ENCODE assay signal across 8 cellular contexts in the genomic region with DNA sequence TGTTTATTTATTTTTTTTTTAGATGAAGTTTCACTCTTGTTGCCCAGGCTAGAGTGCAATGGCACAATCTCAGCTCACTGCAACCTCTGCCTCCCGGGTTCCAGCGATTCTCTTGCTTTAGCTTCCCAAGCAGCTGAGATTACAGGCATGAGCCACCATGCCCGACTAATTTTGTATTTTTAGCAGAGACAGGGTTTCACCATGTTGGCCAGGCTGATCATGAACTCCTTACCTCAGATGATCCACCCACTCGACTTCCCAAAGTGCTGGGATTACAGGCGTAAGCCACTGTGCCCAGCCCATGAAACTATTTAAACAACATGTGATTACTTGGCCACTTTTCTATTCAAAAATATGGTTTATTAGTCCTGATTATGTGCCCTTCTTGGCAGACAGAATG.
DNase-seq lines count a peak whose midpoint lies in the region; ATAC-seq, FAIRE-seq and TF ChIP-seq lines count a peak whose summit lies in the region.
"Not testable (repeated sequence)": the region's sequence is repeated elsewhere in the genome, so short reads cannot be mapped to it uniquely, and the experiment has no call there.

No MANE protein-coding gene starts in this region.

- not testable (repeated sequence) for ATAC-seq in A549, gastroesophageal sphincter, right cardiac atrium
- ATAC-seq in left cardiac atrium (peak; percentile 8 to 58), psoas muscle (peak; percentile 70 to 83 (median 76))

- H3K9ac ChIP-seq in skeletal muscle tissue (ENCODE audit: low read depth in 1 of 3, low read length in 3 of 3) = not testable (repeated sequence)

- intact Hi-C loops in left cardiac atrium (cut with DNase I) (loop anchor here (2.0 to 10.0 kb wide), 2 partner anchors 34 to 88 kb away; a partner anchor contains a TSS), right cardiac atrium (cut with DNase I) (loop anchor here (5.0 to 10.0 kb wide), 4 partner anchors 88 to 238 kb away; a partner anchor contains a TSS), psoas muscle (cut with DNase I) (loop anchor here (2.0 to 10.0 kb wide), 3 partner anchors 88 to 166 kb away; a partner anchor contains a TSS)

- H3K27ac ChIP-seq in A549 (peak overlapping the region; percentile 14 to 47; a peak in 4 of 6 replicates), gastroesophageal sphincter (peak overlapping the region; percentile 43 to 90 (median 52)), right cardiac atrium (ENCODE audit: low read length) (peak overlapping the region; percentile 74), psoas muscle (peak overlapping the region; percentile 98), skeletal muscle tissue (ENCODE audit: low read depth, low read length) (peak overlapping the region; percentile 91), tibial nerve (peak overlapping the region in 3 of 4 donors; percentile 21 to 89 (median 80))

- not testable (repeated sequence) for DNase-seq in A549 (ENCODE audit: low read depth in 1 of 2, low spot score in 1 of 2); left cardiac atrium; right cardiac atrium; tibial nerve (ENCODE audit: low spot score in 2 of 2)
- DNase-seq in MG63 (peak; percentile 50), psoas muscle (peak in 1 of 2 donors; percentile 15)

- WGBS in A549 (ENCODE audit: missing lambda C conversion rate) = 87% methylated on average over 5 of the region's 5 CpGs
- WGBS in gastroesophageal sphincter (ENCODE audit: low coverage in 1 of 2), 2 donors = 69 to 86% methylated on average over 4 to 5 of the region's 5 CpGs
- 59% methylated on average over 5 of the region's 5 CpGs for WGBS in right cardiac atrium
- 29 to 42% (median 40%) methylated on average over 5 of the region's 5 CpGs for WGBS in psoas muscle, 3 donors
- 80 to 87% methylated on average over 5 of the region's 5 CpGs for WGBS in tibial nerve, 2 donors

- CTCF ChIA-PET in A549 (lab: Yijun Ruan, JAX) = interaction anchor here (0.6 kb wide), 1 partner anchor 54 kb away, joined by 3 read pairs; no protein-coding TSS in a partner anchor

- TF ChIP-seq CTCF in A549 (IDR thresholded peaks at IDR 0.05); gastroesophageal sphincter (IDR thresholded peaks at IDR 0.05); psoas muscle (IDR thresholded peaks at IDR 0.05); tibial nerve (IDR thresholded peaks at IDR 0.05): not testable (repeated sequence)

- peaks cover 63% of the 10 kb centered on the region for H3K4me1 ChIP-seq in A549
- H3K4me1 ChIP-seq in gastroesophageal sphincter = peaks cover 10 to 83% (median 24%) of the 10 kb centered on the region in 3 donors
- H3K4me1 ChIP-seq in right cardiac atrium (ENCODE audit: control insufficient read depth, insufficient read depth, low read length) = not testable (repeated sequence)
- peaks cover 43% of the 10 kb centered on the region for H3K4me1 ChIP-seq in psoas muscle
- H3K4me1 ChIP-seq in skeletal muscle tissue (ENCODE audit: control insufficient read depth in 3 of 3, insufficient read depth in 3 of 3, low read length in 3 of 3) = peaks cover 9 to 15% (median 15%) of the 10 kb centered on the region in 3 donors
- peaks cover 0 to 48% (median 11%) of the 10 kb centered on the region in 4 donors for H3K4me1 ChIP-seq in tibial nerve

- H3K27me3 ChIP-seq in MG63; gastroesophageal sphincter; right cardiac atrium (ENCODE audit: control insufficient read depth, insufficient read depth); psoas muscle (ENCODE audit: insufficient read depth in 3 of 3, low read length in 2 of 3); skeletal muscle tissue (ENCODE audit: control insufficient read depth in 3 of 3, insufficient read depth in 3 of 3, low read length in 3 of 3); tibial nerve: not testable (repeated sequence)

- H3K4me3 ChIP-seq in A549; MG63; gastroesophageal sphincter; right cardiac atrium (ENCODE audit: low read length); psoas muscle; skeletal muscle tissue (ENCODE audit: low read length in 3 of 3); tibial nerve: not testable (repeated sequence)

- POLR2A ChIA-PET in A549 (lab: Yijun Ruan, JAX) = not testable (repeated sequence)

- H3K36me3 ChIP-seq in MG63; gastroesophageal sphincter; psoas muscle (ENCODE audit: insufficient read depth in 1 of 2, low read depth in 1 of 2); skeletal muscle tissue (ENCODE audit: control insufficient read depth in 3 of 3, insufficient read depth in 3 of 3, low read length in 3 of 3); tibial nerve: not testable (repeated sequence)

- not testable (repeated sequence) for FAIRE-seq in A549 (lab: Jason Lieb, UNC)

- not testable (repeated sequence) for H3K4me2 ChIP-seq in A549

- TF ChIP-seq POLR2A in A549 (IDR thresholded peaks at IDR 0.05; ENCODE audit: low read length); gastroesophageal sphincter (IDR thresholded peaks at IDR 0.05); tibial nerve (IDR thresholded peaks at IDR 0.05): not testable (repeated sequence)

- H3K9me3 ChIP-seq in A549; MG63; gastroesophageal sphincter; right cardiac atrium (ENCODE audit: control insufficient read depth, low read length); psoas muscle; skeletal muscle tissue (ENCODE audit: control insufficient read depth in 3 of 3, low read length in 3 of 3); tibial nerve: not testable (repeated sequence)

- not testable (repeated sequence) for TF ChIP-seq EP300 in A549 (IDR thresholded peaks at IDR 0.05); gastroesophageal sphincter (IDR thresholded peaks at IDR 0.05); tibial nerve (IDR thresholded peaks at IDR 0.05)

- TF ChIP-seq RAD21 in A549 (conservative IDR thresholded peaks at IDR 0.05 in 1 of 2, IDR thresholded peaks at IDR 0.05 in 1 of 2) = not testable (repeated sequence)

Comparison
In these comparisons a context has a peak if more than half of its experiments do, and no peak if none do; other contexts are left out.
1. H3K27ac ChIP-seq: peak in every context shown above with its lines; median percentile 98 in psoas muscle; 91 in skeletal muscle tissue; 80 in tibial nerve; 74 in right cardiac atrium; 52 in gastroesophageal sphincter; 30 in A549.